In the genomic region with DNA sequence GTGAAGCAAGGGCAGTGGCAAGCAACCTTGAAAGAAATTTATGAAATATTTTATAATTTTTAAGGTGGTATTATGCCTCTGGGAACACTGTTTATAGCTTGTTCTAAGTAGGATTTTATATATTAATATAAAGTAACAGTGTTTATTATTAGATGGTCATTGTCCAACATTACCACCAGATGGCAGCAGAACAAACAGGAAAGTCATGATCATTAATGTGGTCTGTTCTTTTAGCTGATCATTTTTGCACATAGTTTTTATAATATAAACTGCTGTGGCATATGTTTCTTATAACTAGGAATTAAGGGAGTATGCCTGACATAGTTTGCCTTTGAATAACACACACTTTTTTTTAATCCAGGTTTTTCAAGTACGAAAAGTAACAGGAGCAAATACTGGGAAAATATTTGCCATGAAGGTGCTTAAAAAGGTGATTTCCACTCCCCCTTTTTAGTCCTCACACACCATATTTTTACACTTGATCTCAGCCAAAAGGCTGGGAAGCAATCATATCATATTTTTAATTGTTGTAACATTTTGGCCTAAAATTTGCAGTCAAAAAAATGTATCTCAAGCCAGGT, we compare ENCODE assay signal across 9 cellular contexts. TPM values are rescaled to one million over a fixed set of nuclear protein-coding genes. Genes with fewer than 3 reads are reported as not detected.
A peak's percentile ranks its signal among the peaks of the same experiment; 100 is the strongest.
DNase-seq lines count a peak whose midpoint lies in the region; ATAC-seq and TF ChIP-seq lines count a peak whose summit lies in the region.
"Had no signal": no experiment of that assay in that cellular context is flagged by ENCODE, and none has a peak within 500 bp of the region (broad histone marks: within the 10 kb centered on the region; RNA-seq: fewer than 3 reads in every experiment).

No MANE protein-coding gene starts in this region.

- H3K4me1 Mint-ChIP-seq in CD4-positive, alpha-beta T cell (ENCODE audit: low read depth) = peaks cover 5% of the 10 kb centered on the region

- no peaks in the 10 kb centered on the region for H3K4me1 ChIP-seq in lower lobe of right lung
- no peaks in the 10 kb centered on the region for H3K4me1 ChIP-seq in sigmoid colon

- TF ChIP-seq POLR2A in sigmoid colon (IDR thresholded peaks at IDR 0.05) = no peak

- POLR2A ChIA-PET in CD4-positive, alpha-beta T cell (lab: Charles Lee) = interaction anchor here (0.6 to 1.4 kb wide), 4 partner anchors 44 to 295 kb away, joined by 3 to 5 read pairs (median 3); a partner anchor contains a TSS

- no peak overlapping the region for H3K27ac Mint-ChIP-seq in CD4-positive, alpha-beta T cell

- peak; percentile 77 for ATAC-seq in CD4-positive, alpha-beta T cell (ENCODE audit: poor library complexity)
- ATAC-seq in lower lobe of right lung (peak in 1 of 2 donors; percentile 61), GM21717 (IDR thresholded peaks at IDR 0.05; ENCODE audit: unreplicated experiment) (no peak), GM18520 (IDR thresholded peaks at IDR 0.05; ENCODE audit: unreplicated experiment) (no peak)
- ATAC-seq: Panc1 had no signal

- no peaks in the 10 kb centered on the region for H3K27me3 ChIP-seq in CD4-positive, alpha-beta T cell (ENCODE audit: control insufficient read depth, insufficient read depth, low read length)
- H3K27me3 ChIP-seq in lower lobe of right lung (ENCODE audit: low read depth) (no peaks in the 10 kb centered on the region), sigmoid colon (no peaks in the 10 kb centered on the region)

- intact Hi-C loops in CD4-positive, alpha-beta T cell (cut with DNase I, micrococcal nuclease) = loop anchor here in 1 of 2 experiments (10.0 kb wide), 1 partner anchor 50 kb away; a partner anchor contains a TSS
- intact Hi-C loops in lower lobe of right lung (cut with DNase I) (no loop called here), sigmoid colon (cut with DNase I) (loop anchor here (5.0 kb wide), 1 partner anchor 123 kb away; no protein-coding TSS in a partner anchor)

- H3K36me3 ChIP-seq in lower lobe of right lung = peaks cover 84% of the 10 kb centered on the region
- H3K36me3 ChIP-seq in sigmoid colon = peaks cover 14 to 84% (median 33%) of the 10 kb centered on the region in 4 donors

- H3K36me3 Mint-ChIP-seq in CD4-positive, alpha-beta T cell (ENCODE audit: low read depth) = peaks cover 78% of the 10 kb centered on the region

- no peak overlapping the region for H3K4me3 Mint-ChIP-seq in CD4-positive, alpha-beta T cell

- H3K4me3 ChIP-seq in lower lobe of right lung (no peak overlapping the region), sigmoid colon (no peak overlapping the region)

- peak; percentile 76 for TF ChIP-seq CTCF in CD4-positive, alpha-beta T cell (IDR thresholded peaks at IDR 0.05)
- TF ChIP-seq CTCF in lower lobe of right lung (IDR thresholded peaks at IDR 0.05) (peak; percentile 64), sigmoid colon (IDR thresholded peaks at IDR 0.05) (peak in 2 of 4 experiments; percentile 43 to 63)

- H3K27ac ChIP-seq in CD4-positive, alpha-beta T cell (ENCODE audit: low read depth, low read length) = no peak overlapping the region
- H3K27ac ChIP-seq in lower lobe of right lung (no peak overlapping the region), sigmoid colon (no peak overlapping the region)

- no peaks in the 10 kb centered on the region for H3K9me3 Mint-ChIP-seq in CD4-positive, alpha-beta T cell

- no peak for TF ChIP-seq EP300 in sigmoid colon (IDR thresholded peaks at IDR 0.05)

- WGBS in sigmoid colon, 2 donors = 85 to 87% methylated on average over 1 of the region's 1 CpG

- no peaks in the 10 kb centered on the region for H3K9me3 ChIP-seq in CD4-positive, alpha-beta T cell (ENCODE audit: control insufficient read depth, low read length)
- no peaks in the 10 kb centered on the region for H3K9me3 ChIP-seq in lower lobe of right lung
- H3K9me3 ChIP-seq in sigmoid colon = no peaks in the 10 kb centered on the region

- no peak for DNase-seq in CD4-positive, alpha-beta T cell
- peak; percentile 45 for DNase-seq in H4 (ENCODE audit: low spot score)
- peak; percentile 44 for DNase-seq in NCI-H526 treated with DMSO at 0.1 percent for 48 hours (lab: John Stamatoyannopoulos, UW)
- DNase-seq in central memory CD4-positive, alpha-beta T cell = peak; percentile 44
- DNase-seq in lower lobe of right lung = no peak
- DNase-seq in sigmoid colon = no peak

- no peaks in the 10 kb centered on the region for H3K27me3 Mint-ChIP-seq in CD4-positive, alpha-beta T cell

- CTCF ChIA-PET in CD4-positive, alpha-beta T cell (lab: Charles Lee) = interaction anchor here (0.6 to 1.8 kb wide), 13 partner anchors 9 to 238 kb away, joined by 3 to 8 read pairs (median 4); no protein-coding TSS in a partner anchor

RNA-seq across cellular contexts. Expression of a gene that starts 21.4 kb away (rescaled TPM):
- 100 to 1,000 TPM; 129 to 135 TPM for total RNA-seq in CD4-positive, alpha-beta T cell
- 25.1 and 27.1 TPM in 2 replicates for total RNA-seq in H4 (2014; rRNA removed; shearing (Covaris generic))
- total RNA-seq in lower lobe of right lung = 29.0 TPM
- total RNA-seq in sigmoid colon = 10 to 100 TPM; 28.9 to 63.0 (median 45.7) TPM
- 10 to 100 TPM in 1 of 3 donors, 1 to 10 TPM in 2; 8.1 to 13.3 (median 9.0) TPM for polyA plus RNA-seq in sigmoid colon

RNA-seq across cellular contexts. Expression of a gene that starts 21.6 kb away (rescaled TPM):
- total RNA-seq in CD4-positive, alpha-beta T cell = 1 to 10 TPM; 7.3 to 9.4 TPM
- total RNA-seq in H4 (2014; rRNA removed; shearing (Covaris generic)) = 6.7 and 11.9 TPM in 2 replicates
- total RNA-seq in lower lobe of right lung (14.7 TPM), sigmoid colon (10 to 100 TPM; 13.8 to 23.2 (median 14.6) TPM)
- 1 to 10 TPM; 3.9 to 5.9 (median 5.4) TPM for polyA plus RNA-seq in sigmoid colon

RNA-seq across cellular contexts. Expression of a gene that starts 50.2 kb away (rescaled TPM):
- total RNA-seq in CD4-positive, alpha-beta T cell = 10 to 100 TPM; 19.8 to 19.9 TPM
- 20.9 and 21.5 TPM in 2 replicates for total RNA-seq in H4 (2014; rRNA removed; shearing (Covaris generic))
- 39.5 TPM for total RNA-seq in lower lobe of right lung
- 10 to 100 TPM; 11.8 to 16.8 (median 15.2) TPM for total RNA-seq in sigmoid colon
- polyA plus RNA-seq in sigmoid colon = 10 to 100 TPM in 2 of 3 donors, 1 to 10 TPM in 1; 7.9 to 17.9 (median 10.2) TPM

Comparison
In these comparisons a context has a peak if more than half of its experiments do, and no peak if none do; other contexts are left out.
1. DNase-seq: peak in H4 (single experiment), NCI-H526 treated with DMSO at 0.1 percent for 48 hours (single experiment) and central memory CD4-positive, alpha-beta T cell (single experiment); none in CD4-positive, alpha-beta T cell (0 of 10), lower lobe of right lung (single experiment) and sigmoid colon (single experiment).